In the genomic region with DNA sequence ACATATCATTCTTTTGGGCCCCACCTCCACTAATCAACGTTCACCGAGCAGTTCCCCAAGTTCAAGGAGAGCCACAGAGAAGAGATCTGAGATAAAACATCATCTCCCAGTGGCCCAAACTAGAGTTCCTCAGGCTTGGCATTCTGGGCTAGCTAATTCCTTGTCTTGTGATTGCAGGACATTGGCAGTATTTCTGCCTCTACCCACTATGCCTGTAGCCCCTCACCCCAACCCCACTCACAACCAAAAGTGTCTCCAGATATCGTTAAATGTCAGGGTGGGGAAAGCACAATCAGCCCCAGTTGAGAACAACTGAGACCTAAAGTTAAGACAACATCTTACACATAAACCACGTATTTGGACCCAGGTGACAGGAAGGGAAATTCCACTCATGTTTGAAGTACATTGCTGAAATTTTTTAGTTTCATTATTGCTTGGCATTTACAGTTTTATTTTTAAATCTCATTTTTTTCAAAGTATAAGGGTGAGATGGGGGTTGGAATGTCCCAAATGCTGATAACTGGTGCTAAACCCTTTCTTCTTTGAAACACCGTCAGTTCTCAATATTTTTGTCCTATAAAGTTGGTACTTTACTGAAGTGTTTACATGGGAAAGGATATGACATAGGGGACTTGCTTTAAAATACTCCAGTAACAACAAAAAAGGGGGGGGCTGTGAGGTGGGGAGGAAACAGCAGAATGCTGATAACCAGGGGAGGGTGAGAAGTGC, we compare ENCODE assay signal across 9 cellular contexts. TPM values are rescaled to one million over a fixed set of nuclear protein-coding genes. Genes with fewer than 3 reads are reported as not detected.
DNase-seq lines count a peak whose midpoint lies in the region; ATAC-seq and FAIRE-seq lines count a peak whose summit lies in the region.
"Had no signal": no experiment of that assay in that cellular context is flagged by ENCODE, and none has a peak within 500 bp of the region (broad histone marks: within the 10 kb centered on the region; RNA-seq: fewer than 3 reads in every experiment).

No MANE protein-coding gene starts in this region.

- ATAC-seq in GM19467 (IDR thresholded peaks at IDR 0.05; ENCODE audit: unreplicated experiment): peak; percentile 39

- peak overlapping the region; percentile 58 for H3K4me3 ChIP-seq in CD8-positive, alpha-beta memory T cell (ENCODE audit: low read length)
- H3K4me3 ChIP-seq in Jurkat, Clone E6-1 (ENCODE audit: low read length): no peak overlapping the region
- no peak overlapping the region for H3K4me3 ChIP-seq in small intestine (ENCODE audit: low read depth in 1 of 2, low read length in 2 of 2)
- H3K4me3 ChIP-seq: PC-9 had no signal

- H3K9me3 ChIP-seq in CD8-positive, alpha-beta memory T cell (ENCODE audit: low read length): no peaks in the 10 kb centered on the region
- H3K9me3 ChIP-seq in small intestine (ENCODE audit: control insufficient read depth, low read depth): no peaks in the 10 kb centered on the region

- H3K9me3 Mint-ChIP-seq in CD8-positive, alpha-beta memory T cell: no peaks in the 10 kb centered on the region

- peak overlapping the region; percentile 75 to 93 (median 86) for H3K4me3 Mint-ChIP-seq in CD8-positive, alpha-beta memory T cell

- no peak for FAIRE-seq in small intestine (lab: Jason Lieb, UNC)

- H3K4me1 Mint-ChIP-seq in CD8-positive, alpha-beta memory T cell: peaks cover 50 to 70% (median 66%) of the 10 kb centered on the region in 3 donors

- peak; percentile 24 to 81 (median 68) for DNase-seq in CD8-positive, alpha-beta memory T cell
- peak; percentile 39 for DNase-seq in Jurkat, Clone E6-1 (ENCODE audit: low read depth, low spot score)
- DNase-seq in activated T-cell treated with anti-CD3 and anti-CD28 coated beads, Interleukin-2, amount 50 U/mL, for 48 hours: peak; percentile 61 to 64
- DNase-seq in globus pallidus (ENCODE audit: low spot score) (peak; percentile 17), small intestine (no peak), C1 segment of cervical spinal cord (lab: John Stamatoyannopoulos, UW) (no peak), DMS79 (lab: John Stamatoyannopoulos, UW) (no peak)

- H3K36me3 Mint-ChIP-seq in CD8-positive, alpha-beta memory T cell: peaks cover 0 to 34% (median 3%) of the 10 kb centered on the region in 3 donors

- H3K27ac ChIP-seq in CD8-positive, alpha-beta memory T cell (ENCODE audit: low read depth, low read length): peak overlapping the region; percentile 83
- peak overlapping the region; percentile 49 to 94 for H3K27ac ChIP-seq in small intestine (ENCODE audit: low read depth in 1 of 2, low read length in 1 of 2)
- H3K27ac ChIP-seq: PC-9 had no signal

- no peaks in the 10 kb centered on the region for H3K27me3 ChIP-seq in CD8-positive, alpha-beta memory T cell (ENCODE audit: insufficient read depth, low read length, poor library complexity, severe bottlenecking)
- H3K27me3 ChIP-seq in small intestine (ENCODE audit: control insufficient read depth in 2 of 2, insufficient read depth in 2 of 2, low read length in 2 of 2): no peaks in the 10 kb centered on the region

- POLR2A ChIA-PET in CD8-positive, alpha-beta memory T cell (lab: Charles Lee): interaction anchor here (1.8 to 3.7 kb wide), 3 partner anchors 14 to 42 kb away, joined by 7 to 45 read pairs (median 9); partner anchors contain the start of genes TXNDC11 and ZC3H7A

- H3K4me1 ChIP-seq in CD8-positive, alpha-beta memory T cell (ENCODE audit: insufficient read depth, low read length): peaks cover 45% of the 10 kb centered on the region
- peaks cover 1 to 25% of the 10 kb centered on the region in 2 donors for H3K4me1 ChIP-seq in small intestine (ENCODE audit: control insufficient read depth in 2 of 2, insufficient read depth in 1 of 2, low read depth in 1 of 2, low read length in 1 of 2)

- WGBS in small intestine, 3 donors: 10 to 12% (median 11%) methylated on average over 5 of the region's 5 CpGs

- CTCF ChIA-PET in CD8-positive, alpha-beta memory T cell (lab: Charles Lee): interaction anchor here (1.0 to 8.1 kb wide), 2 partner anchors 14 to 41 kb away, joined by 4 to 92 read pairs; partner anchors contain the start of genes TXNDC11 and ZC3H7A

- H3K27ac Mint-ChIP-seq in CD8-positive, alpha-beta memory T cell: peak overlapping the region; percentile 96 to 99 (median 98)

- no peaks in the 10 kb centered on the region for H3K27me3 Mint-ChIP-seq in CD8-positive, alpha-beta memory T cell

- peaks cover 4% of the 10 kb centered on the region for H3K36me3 ChIP-seq in CD8-positive, alpha-beta memory T cell (ENCODE audit: insufficient read depth, low read length)
- H3K36me3 ChIP-seq in small intestine (ENCODE audit: control insufficient read depth in 2 of 2, insufficient read depth in 2 of 2, low read length in 2 of 2): peaks cover 0 to 3% of the 10 kb centered on the region in 2 donors

RNA-seq across cellular contexts. Expression of gene ZC3H7A, which starts 13.6 kb away (rescaled TPM):
- 10 to 100 TPM; 51.9 to 54.2 TPM for total RNA-seq in CD8-positive, alpha-beta memory T cell
- polyA plus RNA-seq in CD8-positive, alpha-beta memory T cell: 35.6 TPM
- polyA plus RNA-seq in Jurkat, Clone E6-1 (2012; ENCODE audit: insufficient read depth, insufficient read length): 47.5 TPM
- polyA plus RNA-seq in small intestine: 10 to 100 TPM; 21.2 to 39.1 (median 34.6) TPM

RNA-seq across cellular contexts. Expression of gene TXNDC11, which starts 40.8 kb away (rescaled TPM):
- 10 to 100 TPM; 32.8 to 38.8 TPM for total RNA-seq in CD8-positive, alpha-beta memory T cell
- 57.8 TPM for polyA plus RNA-seq in CD8-positive, alpha-beta memory T cell
- polyA plus RNA-seq in Jurkat, Clone E6-1 (2012; ENCODE audit: insufficient read depth, insufficient read length): 17.9 TPM
- 10 to 100 TPM; 49.7 to 73.4 (median 49.7) TPM for polyA plus RNA-seq in small intestine

Comparison
In these comparisons a context has a peak if more than half of its experiments do, and no peak if none do; other contexts are left out.
1. DNase-seq: peak in CD8-positive, alpha-beta memory T cell (5 of 5), Jurkat, Clone E6-1 (single experiment), activated T-cell treated with anti-CD3 and anti-CD28 coated beads, Interleukin-2, amount 50 U/mL, for 48 hours (2 of 2) and globus pallidus (single experiment); none in small intestine (single experiment), C1 segment of cervical spinal cord (0 of 14) and DMS79 (single experiment).